Comparison of ENCODE assay signal across 8 cellular contexts in the genomic region with DNA sequence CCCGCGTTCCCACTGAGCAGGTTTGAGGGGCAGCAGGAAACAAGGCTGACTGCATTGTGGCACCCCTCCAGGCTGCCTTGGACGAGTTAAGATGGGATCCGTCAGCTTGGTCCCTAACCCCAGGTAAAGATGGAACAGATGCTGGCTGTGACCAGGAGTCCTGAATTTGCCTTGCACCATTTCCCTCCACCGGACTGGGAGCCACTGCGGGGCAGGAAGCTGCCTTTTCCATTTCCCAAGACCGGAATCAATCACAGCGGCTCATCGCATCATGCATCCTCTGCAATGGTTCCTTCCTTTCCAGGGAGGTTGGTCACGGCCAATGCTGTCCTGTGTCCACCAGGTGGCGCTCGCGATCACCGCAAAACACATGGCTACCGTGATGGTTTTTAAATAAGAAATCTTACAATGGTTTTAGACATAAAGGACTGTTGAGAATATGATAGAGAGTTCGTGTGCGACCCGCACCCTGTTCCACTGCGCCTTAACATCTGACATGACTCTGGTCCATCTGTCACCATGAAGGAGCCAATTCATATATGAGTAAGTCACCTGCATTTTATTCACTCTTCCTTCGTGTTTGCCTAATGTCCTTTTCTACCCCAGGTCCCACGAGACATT. TPM values are rescaled to one million over a fixed set of nuclear protein-coding genes. Genes with fewer than 3 reads are reported as not detected.
DNase-seq lines count a peak whose midpoint lies in the region; ATAC-seq and TF ChIP-seq lines count a peak whose summit lies in the region.

No MANE protein-coding gene starts in this region.

- peaks cover 9% of the 10 kb centered on the region for H3K4me1 ChIP-seq in cardiac muscle cell (ENCODE audit: low read depth)

- no peaks in the 10 kb centered on the region for H3K36me3 ChIP-seq in cardiac muscle cell

- no peaks in the 10 kb centered on the region for H3K9me3 Mint-ChIP-seq in activated naive CD8-positive, alpha-beta T cell treated with anti-CD3 and anti-CD28 coated beads for 36 hours

- peak; percentile 87 for TF ChIP-seq CTCF in GM10266 (IDR thresholded peaks at IDR 0.05; ENCODE audit: control insufficient read depth, insufficient read depth, low read depth, missing control alignments)
- peak; percentile 91 for TF ChIP-seq CTCF in cardiac muscle cell (IDR thresholded peaks at IDR 0.05; ENCODE audit: low read depth, low read length)

- peaks cover 67% of the 10 kb centered on the region for H3K4me1 Mint-ChIP-seq in activated naive CD8-positive, alpha-beta T cell treated with anti-CD3 and anti-CD28 coated beads for 36 hours

- H3K27ac Mint-ChIP-seq in activated naive CD8-positive, alpha-beta T cell treated with anti-CD3 and anti-CD28 coated beads for 36 hours: peak overlapping the region; percentile 70

- no peaks in the 10 kb centered on the region for H3K27me3 Mint-ChIP-seq in activated naive CD8-positive, alpha-beta T cell treated with anti-CD3 and anti-CD28 coated beads for 36 hours

- no peak for ATAC-seq in HG02610 (IDR thresholded peaks at IDR 0.05; ENCODE audit: unreplicated experiment)

- DNase-seq in GM10266 (ENCODE audit: extremely low spot score): peak; percentile 55
- DNase-seq in NCI-H1417 treated with DMSO at 0.1 percent for 48 hours (lab: John Stamatoyannopoulos, UW): peak; percentile 38
- peak; percentile 80 for DNase-seq in T follicular helper cell (ENCODE audit: low read depth)
- DNase-seq in activated naive CD8-positive, alpha-beta T cell treated with anti-CD3 and anti-CD28 coated beads for 36 hours: peak; percentile 81
- DNase-seq in cardiac muscle cell (ENCODE audit: low read depth in 1 of 2, low spot score in 1 of 2): peak; percentile 79 to 93
- peak; percentile 96 for DNase-seq in posterior vena cava (ENCODE audit: low spot score)
- peak; percentile 89 for DNase-seq in ureter (ENCODE audit: low spot score)

- no peaks in the 10 kb centered on the region for H3K27me3 ChIP-seq in cardiac muscle cell

- peak overlapping the region; percentile 29 for H3K4me3 Mint-ChIP-seq in activated naive CD8-positive, alpha-beta T cell treated with anti-CD3 and anti-CD28 coated beads for 36 hours

- H3K36me3 Mint-ChIP-seq in activated naive CD8-positive, alpha-beta T cell treated with anti-CD3 and anti-CD28 coated beads for 36 hours: peaks cover 9% of the 10 kb centered on the region

- no peak overlapping the region for H3K4me3 ChIP-seq in cardiac muscle cell

- intact Hi-C loops in posterior vena cava (cut with DNase I): loop anchor here (2.0 to 5.0 kb wide), 3 partner anchors 110 to 216 kb away; no protein-coding TSS in a partner anchor

- no peaks in the 10 kb centered on the region for H3K9me3 ChIP-seq in cardiac muscle cell (ENCODE audit: low read depth)

- H3K27ac ChIP-seq in cardiac muscle cell: no peak overlapping the region

RNA-seq across cellular contexts. Expression of gene MEAK7, which starts 6.8 kb away (rescaled TPM):
- total RNA-seq in activated naive CD8-positive, alpha-beta T cell treated with anti-CD3 and anti-CD28 coated beads for 36 hours: 10 to 100 TPM; 10.4 to 11.3 TPM
- 16.3 and 28.7 TPM in 2 replicates for total RNA-seq in cardiac muscle cell
- polyA plus RNA-seq in cardiac muscle cell: 26.6 and 33.4 TPM in 2 replicates
- 10 to 100 TPM; 14.0 to 16.7 TPM for total RNA-seq in posterior vena cava
- total RNA-seq in ureter: 53.9 TPM

Comparison
In these comparisons a context has a peak if more than half of its experiments do, and no peak if none do; other contexts are left out.
1. DNase-seq: peak in every context shown above with its lines; median percentile 96 in posterior vena cava; 89 in ureter; 86 in cardiac muscle cell; 81 in activated naive CD8-positive, alpha-beta T cell treated with anti-CD3 and anti-CD28 coated beads for 36 hours; 80 in T follicular helper cell; 55 in GM10266; 38 in NCI-H1417 treated with DMSO at 0.1 percent for 48 hours.